In genomic region chr15:75033809-75034208, GRCh38 we compare ENCODE assay signal across 13 cellular contexts.
"Had no signal": no experiment of that assay in that cellular context is flagged by ENCODE, and none has a peak within 500 bp of the region (broad histone marks: within the 10 kb centered on the region; RNA-seq: fewer than 3 reads in every experiment).

No MANE protein-coding gene starts in this region.

- H3K27ac Mint-ChIP-seq: activated B cell treated with CpG ODN at 0.5 μM for 24 hours; activated CD4-positive, alpha-beta T cell treated with anti-CD3 and anti-CD28 coated beads, Interleukin-2, amount 10 ng/mL, durations not matched to agents 24 days and 14 days; activated naive CD4-positive, alpha-beta T cell treated with anti-CD3 and anti-CD28 coated beads, Interleukin-2, amount 10 ng/mL, durations not matched to agents 7 days and 5 days; activated T-helper 2 cell treated with anti-CD3 and anti-CD28 coated beads, Interferon-gamma antibody, Interleukin-2, Interleukin-4, amounts not matched to agents 10 μg/mL and 5 μg/mL and 100 μg/mL, durations not matched to agents 14 hours and 24 hours and 36 hours had no signal

- H3K27me3 Mint-ChIP-seq: activated B cell treated with CpG ODN at 0.5 μM for 24 hours; activated CD4-positive, alpha-beta T cell treated with anti-CD3 and anti-CD28 coated beads, Interleukin-2, amount 10 ng/mL, durations not matched to agents 24 days and 14 days; activated naive CD4-positive, alpha-beta T cell treated with anti-CD3 and anti-CD28 coated beads, Interleukin-2, amount 10 ng/mL, durations not matched to agents 7 days and 5 days had no signal

- H3K27me3 ChIP-seq: body of pancreas, gastroesophageal sphincter, hepatocyte had no signal

- H2AFZ ChIP-seq: hepatocyte had no signal

- H3K9me3 ChIP-seq: body of pancreas, gastroesophageal sphincter had no signal

- ATAC-seq: body of pancreas, gastroesophageal sphincter had no signal

- H3K27ac ChIP-seq: body of pancreas, coronary artery, gastroesophageal sphincter, hepatocyte had no signal

- H3K4me3 ChIP-seq: body of pancreas, coronary artery, gastroesophageal sphincter, hepatocyte had no signal

- H3K4me2 ChIP-seq: hepatocyte had no signal

- DNase-seq: activated B cell treated with CpG ODN at 0.5 μM for 24 hours; activated CD4-positive, alpha-beta T cell treated with anti-CD3 and anti-CD28 coated beads, Interleukin-2, amount 10 ng/mL, durations not matched to agents 24 days and 14 days; activated naive CD4-positive, alpha-beta T cell treated with anti-CD3 and anti-CD28 coated beads, Interleukin-2, amount 10 ng/mL, durations not matched to agents 7 days and 5 days; body of pancreas; central memory CD4-positive, alpha-beta T cell; effector memory CD4-positive, alpha-beta T cell; kidney glomerular epithelial cell; stimulated activated CD4-positive, alpha-beta T cell treated with anti-CD3 and anti-CD28 coated beads, Interleukin-4, amount 100 ng/mL, for 1 hour; stimulated activated CD8-positive, alpha-beta memory T cell treated with anti-CD3 and anti-CD28 coated beads, Interleukin-4, amount 100 ng/mL, for 48 hours had no signal

- H3K4me3 Mint-ChIP-seq: activated B cell treated with CpG ODN at 0.5 μM for 24 hours; activated CD4-positive, alpha-beta T cell treated with anti-CD3 and anti-CD28 coated beads, Interleukin-2, amount 10 ng/mL, durations not matched to agents 24 days and 14 days; activated naive CD4-positive, alpha-beta T cell treated with anti-CD3 and anti-CD28 coated beads, Interleukin-2, amount 10 ng/mL, durations not matched to agents 7 days and 5 days had no signal
